9 cellular contexts compared by ENCODE assay signal in genomic region chr17:49165143-49165542, GRCh38. TPM values are rescaled to one million over a fixed set of nuclear protein-coding genes. Genes with fewer than 3 reads are reported as not detected.
"Had no signal": no experiment of that assay in that cellular context is flagged by ENCODE, and none has a peak within 500 bp of the region (broad histone marks: within the 10 kb centered on the region; RNA-seq: fewer than 3 reads in every experiment).

No MANE protein-coding gene starts in this region.

- DNase-seq: IMR-90, KBM-7, KG1 had no signal

- H3K4me3 ChIP-seq: K562 had no signal

- H3K27ac ChIP-seq: HL-60, KMS-11 had no signal

RNA-seq across cellular contexts. Expression of gene B4GALNT2, which starts 32.6 kb away (rescaled TPM):
- total RNA-seq: HepG2, HT-29, HT1080, IMR-90, K562 had no signal

RNA-seq across cellular contexts. Expression of gene GNGT2, which starts 45.2 kb away (rescaled TPM):
- total RNA-seq: HepG2, HT-29, K562 had no signal

RNA-seq across cellular contexts. Expression of gene ABI3, which starts 45.4 kb away (rescaled TPM):
- total RNA-seq: HepG2, HT-29, K562 had no signal
